In the genomic region with DNA sequence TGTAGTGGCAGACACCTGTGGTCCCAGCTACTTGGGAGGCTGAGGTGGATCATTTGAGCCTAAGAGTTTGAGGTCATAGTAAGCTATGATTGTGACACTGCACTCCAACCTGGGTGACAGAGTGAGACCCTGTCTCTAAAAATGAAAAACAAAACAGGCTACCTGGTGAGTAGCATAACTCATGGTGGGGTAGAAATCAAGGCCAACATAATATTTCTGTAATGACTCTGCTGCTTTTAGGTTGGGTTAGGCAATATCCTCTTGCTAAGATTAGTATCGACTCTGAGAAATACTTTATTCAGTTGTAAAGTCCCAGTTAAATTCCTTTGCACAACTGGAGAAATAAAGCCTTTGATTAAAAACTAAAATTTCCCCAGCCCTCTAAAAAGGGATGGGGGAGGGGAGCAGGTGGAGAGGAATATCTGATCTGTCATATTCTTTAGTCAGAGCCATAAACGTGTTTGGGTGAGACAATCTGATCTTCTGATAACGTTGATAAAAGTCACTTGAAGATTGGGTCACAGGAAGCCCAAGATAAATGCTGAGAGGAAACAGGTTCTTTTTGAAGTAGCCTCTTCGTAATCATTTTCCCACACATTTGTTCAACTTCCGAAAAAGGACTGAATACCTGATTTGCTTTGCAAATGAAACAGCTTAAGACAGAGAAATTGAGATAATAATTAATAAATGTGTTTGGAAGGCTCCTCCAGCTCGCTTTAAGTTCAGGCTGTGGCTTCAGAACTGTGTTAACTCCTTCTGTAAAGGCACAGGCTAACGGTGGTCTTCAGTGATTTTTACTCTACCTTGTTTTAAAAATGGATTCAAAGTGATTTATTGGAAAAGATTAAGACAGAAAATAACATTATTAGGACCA, we compare ENCODE assay signal across 12 cellular contexts. TPM values are rescaled to one million over a fixed set of nuclear protein-coding genes. Genes with fewer than 3 reads are reported as not detected.
DNase-seq lines count a peak whose midpoint lies in the region; ATAC-seq and TF ChIP-seq lines count a peak whose summit lies in the region.
"Had no signal": no experiment of that assay in that cellular context is flagged by ENCODE, and none has a peak within 500 bp of the region (broad histone marks: within the 10 kb centered on the region; RNA-seq: fewer than 3 reads in every experiment).

No MANE protein-coding gene starts in this region.

- H3K27ac ChIP-seq in thyroid gland: no peak overlapping the region
- H3K27ac ChIP-seq: psoas muscle, SK-N-MC had no signal

- intact Hi-C loops in thyroid gland (cut with DNase I): no loop called here

- no peak for DNase-seq in WTC11 (ENCODE audit: low spot score)
- DNase-seq in fibroblast of pulmonary artery (ENCODE audit: low read depth): peak; percentile 54
- no peak for DNase-seq in NCI-H1436 (lab: John Stamatoyannopoulos, UW)
- no peak for DNase-seq in nucleus accumbens (lab: John Stamatoyannopoulos, UW)
- DNase-seq in thyroid gland: no peak
- no peak for DNase-seq in GM13977 (ENCODE audit: low spot score)
- DNase-seq: NCI-H1694 treated with DMSO at 0.1 percent for 48 hours, psoas muscle had no signal

- ATAC-seq in HG03139 (IDR thresholded peaks at IDR 0.05; ENCODE audit: unreplicated experiment): peak; percentile 47
- no peak for ATAC-seq in WTC11
- ATAC-seq: psoas muscle had no signal

- TF ChIP-seq POLR2A in GM18526 (IDR thresholded peaks at IDR 0.05; ENCODE audit: extremely low read depth, insufficient read length) (peak; percentile 27), thyroid gland (IDR thresholded peaks at IDR 0.05) (no peak)

- peaks cover 3% of the 10 kb centered on the region; the same call in 1 of the 2 replicates for H3K9me3 Mint-ChIP-seq in WTC11

- H3K36me3 Mint-ChIP-seq in WTC11: no peaks in the 10 kb centered on the region

- no peaks in the 10 kb centered on the region for H3K27me3 Mint-ChIP-seq in WTC11 (ENCODE audit: low read depth)

- H3K4me1 ChIP-seq in thyroid gland: no peaks in the 10 kb centered on the region
- H3K4me1 ChIP-seq: psoas muscle had no signal

- in situ Hi-C loops in GM13977 (cut with MboI; ENCODE audit: low pct_unique_long_range_greater_than_20kb, low sequenced_read_pairs, unreplicated experiment): no loop called here

- TF ChIP-seq CTCF in WTC11 (IDR thresholded peaks at IDR 0.05) (no peak), fibroblast of pulmonary artery (IDR thresholded peaks at IDR 0.05; ENCODE audit: low read length, missing control alignments) (no peak), thyroid gland (IDR thresholded peaks at IDR 0.05) (no peak), GM13977 (IDR thresholded peaks at IDR 0.05; ENCODE audit: extremely low read depth, insufficient read depth, missing control alignments) (no peak)

- H3K4me3 ChIP-seq in fibroblast of pulmonary artery (replicated peaks; ENCODE audit: low read depth, low read length) (no peak overlapping the region), thyroid gland (replicated peaks in 1 of 3) (no peak overlapping the region)
- H3K4me3 ChIP-seq: psoas muscle, SK-N-MC had no signal

- no peaks in the 10 kb centered on the region for H3K36me3 ChIP-seq in thyroid gland

- H3K9me3 ChIP-seq in thyroid gland: no peaks in the 10 kb centered on the region
- H3K9me3 ChIP-seq: psoas muscle had no signal

- H3K4me1 Mint-ChIP-seq in WTC11: no peaks in the 10 kb centered on the region

- POLR2A ChIA-PET in WTC11 (lab: Charles Lee): interaction anchor here (0.6 kb wide), 1 partner anchor 288 kb away, joined by 5 read pairs; no protein-coding TSS in a partner anchor

- WGBS in thyroid gland, 2 donors: 75 to 81% methylated on average over 7 of the region's 7 CpGs

- H3K27ac Mint-ChIP-seq in WTC11: 0 out of 2 replicates have a peak overlapping the region, but pooled peaks have one; percentile 3

- no peak overlapping the region for H3K4me3 Mint-ChIP-seq in WTC11

- CTCF ChIA-PET in WTC11 (lab: Charles Lee): interaction anchor here (1.6 kb wide), 1 partner anchor 11 kb away, joined by 7 read pairs; no protein-coding TSS in a partner anchor

- no peaks in the 10 kb centered on the region for H3K27me3 ChIP-seq in thyroid gland

TF ChIP-seq in WTC11, 78 proteins besides CTCF, POLR2A, EP300 and RAD21 (continues in another document):
- TF ChIP-seq, protein P1, sequence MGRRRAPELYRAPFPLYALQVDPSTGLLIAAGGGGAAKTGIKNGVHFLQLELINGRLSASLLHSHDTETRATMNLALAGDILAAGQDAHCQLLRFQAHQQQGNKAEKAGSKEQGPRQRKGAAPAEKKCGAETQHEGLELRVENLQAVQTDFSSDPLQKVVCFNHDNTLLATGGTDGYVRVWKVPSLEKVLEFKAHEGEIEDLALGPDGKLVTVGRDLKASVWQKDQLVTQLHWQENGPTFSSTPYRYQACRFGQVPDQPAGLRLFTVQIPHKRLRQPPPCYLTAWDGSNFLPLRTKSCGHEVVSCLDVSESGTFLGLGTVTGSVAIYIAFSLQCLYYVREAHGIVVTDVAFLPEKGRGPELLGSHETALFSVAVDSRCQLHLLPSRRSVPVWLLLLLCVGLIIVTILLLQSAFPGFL (CRISPR knock-in tag; IDR thresholded peaks at IDR 0.05; ENCODE audit: borderline replicate concordance): no peak
- TF ChIP-seq, protein P2, sequence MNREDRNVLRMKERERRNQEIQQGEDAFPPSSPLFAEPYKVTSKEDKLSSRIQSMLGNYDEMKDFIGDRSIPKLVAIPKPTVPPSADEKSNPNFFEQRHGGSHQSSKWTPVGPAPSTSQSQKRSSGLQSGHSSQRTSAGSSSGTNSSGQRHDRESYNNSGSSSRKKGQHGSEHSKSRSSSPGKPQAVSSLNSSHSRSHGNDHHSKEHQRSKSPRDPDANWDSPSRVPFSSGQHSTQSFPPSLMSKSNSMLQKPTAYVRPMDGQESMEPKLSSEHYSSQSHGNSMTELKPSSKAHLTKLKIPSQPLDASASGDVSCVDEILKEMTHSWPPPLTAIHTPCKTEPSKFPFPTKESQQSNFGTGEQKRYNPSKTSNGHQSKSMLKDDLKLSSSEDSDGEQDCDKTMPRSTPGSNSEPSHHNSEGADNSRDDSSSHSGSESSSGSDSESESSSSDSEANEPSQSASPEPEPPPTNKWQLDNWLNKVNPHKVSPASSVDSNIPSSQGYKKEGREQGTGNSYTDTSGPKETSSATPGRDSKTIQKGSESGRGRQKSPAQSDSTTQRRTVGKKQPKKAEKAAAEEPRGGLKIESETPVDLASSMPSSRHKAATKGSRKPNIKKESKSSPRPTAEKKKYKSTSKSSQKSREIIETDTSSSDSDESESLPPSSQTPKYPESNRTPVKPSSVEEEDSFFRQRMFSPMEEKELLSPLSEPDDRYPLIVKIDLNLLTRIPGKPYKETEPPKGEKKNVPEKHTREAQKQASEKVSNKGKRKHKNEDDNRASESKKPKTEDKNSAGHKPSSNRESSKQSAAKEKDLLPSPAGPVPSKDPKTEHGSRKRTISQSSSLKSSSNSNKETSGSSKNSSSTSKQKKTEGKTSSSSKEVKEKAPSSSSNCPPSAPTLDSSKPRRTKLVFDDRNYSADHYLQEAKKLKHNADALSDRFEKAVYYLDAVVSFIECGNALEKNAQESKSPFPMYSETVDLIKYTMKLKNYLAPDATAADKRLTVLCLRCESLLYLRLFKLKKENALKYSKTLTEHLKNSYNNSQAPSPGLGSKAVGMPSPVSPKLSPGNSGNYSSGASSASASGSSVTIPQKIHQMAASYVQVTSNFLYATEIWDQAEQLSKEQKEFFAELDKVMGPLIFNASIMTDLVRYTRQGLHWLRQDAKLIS (CRISPR knock-in tag; IDR thresholded peaks at IDR 0.05; ENCODE audit: borderline replicate concordance): no peak
- TF ChIP-seq USF2 (CRISPR knock-in tag; IDR thresholded peaks at IDR 0.05) (no peak), NR2C2 (CRISPR knock-in tag; IDR thresholded peaks at IDR 0.05) (no peak), HMGA2 (CRISPR knock-in tag; IDR thresholded peaks at IDR 0.05) (no peak), TEAD4 (CRISPR knock-in tag; IDR thresholded peaks at IDR 0.05) (no peak), FOXJ3 (CRISPR knock-in tag; IDR thresholded peaks at IDR 0.05; ENCODE audit: borderline replicate concordance) (no peak), ZNF138 (CRISPR knock-in tag; conservative IDR thresholded peaks at IDR 0.05) (no peak), FOXK1 (CRISPR knock-in tag; IDR thresholded peaks at IDR 0.05) (no peak), ATF1 (CRISPR knock-in tag; IDR thresholded peaks at IDR 0.05) (no peak), PRRX2 (CRISPR knock-in tag; IDR thresholded peaks at IDR 0.05) (no peak), ZBTB21 (CRISPR knock-in tag; IDR thresholded peaks at IDR 0.05; ENCODE audit: borderline replicate concordance) (no peak), CBFB (CRISPR knock-in tag; IDR thresholded peaks at IDR 0.05; ENCODE audit: low read depth) (no peak)
- TF ChIP-seq, protein P3, sequence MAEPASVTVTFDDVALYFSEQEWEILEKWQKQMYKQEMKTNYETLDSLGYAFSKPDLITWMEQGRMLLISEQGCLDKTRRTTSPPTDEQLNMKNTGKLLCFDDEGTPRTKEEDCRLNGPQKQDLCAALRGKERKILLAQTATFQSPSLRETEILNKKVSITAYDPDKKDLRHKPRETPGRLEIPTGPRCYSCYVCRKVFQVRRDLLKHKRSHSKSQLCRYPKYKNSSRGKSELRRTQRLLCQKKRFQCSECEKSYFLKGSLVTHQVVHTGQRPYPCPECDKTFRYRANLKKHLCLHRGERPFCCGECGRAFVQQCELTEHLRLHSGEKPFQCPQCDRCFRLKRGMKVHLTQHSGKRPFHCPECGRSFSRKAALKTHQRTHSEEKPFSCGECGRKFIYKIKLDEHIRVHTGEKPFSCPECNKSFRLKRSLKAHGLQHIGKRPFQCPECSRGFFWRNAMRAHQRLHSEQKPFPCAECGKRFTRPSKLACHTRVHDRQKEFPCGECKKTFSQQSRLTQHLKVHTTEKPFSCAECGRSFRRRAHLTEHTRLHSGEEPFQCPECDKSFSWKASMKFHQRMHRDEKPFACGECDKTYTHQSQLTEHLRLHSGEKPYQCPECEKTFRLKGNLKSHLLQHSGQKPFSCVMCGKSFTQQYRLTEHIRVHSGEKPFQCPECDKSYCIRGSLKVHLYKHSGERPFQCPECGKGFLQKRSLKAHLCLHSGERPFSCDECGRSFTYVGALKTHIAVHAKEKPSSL (CRISPR knock-in tag; conservative IDR thresholded peaks at IDR 0.05): no peak

RNA-seq across cellular contexts. Expression of gene IL4, which starts 15.0 kb away (rescaled TPM):
- not detected in 3 replicates for total RNA-seq in WTC11 (2021)
- not detected for total RNA-seq in thyroid gland
- total RNA-seq: kidney epithelial cell, psoas muscle had no signal

RNA-seq across cellular contexts. Expression of gene IL13, which starts 30.8 kb away (rescaled TPM):
- total RNA-seq in WTC11 (2021) (not detected in 3 replicates), thyroid gland (not detected)
- total RNA-seq: kidney epithelial cell, psoas muscle had no signal

RNA-seq across cellular contexts. Expression of gene KIF3A, which starts 48.6 kb away (rescaled TPM):
- total RNA-seq in WTC11 (2021) (10.1 to 12.5 TPM (median 12.1 TPM) in 3 replicates), thyroid gland (10 to 100 TPM in 2 of 4 donors, 1 to 10 TPM in 2; 8.2 to 12.2 (median 10.5) TPM)

RNA-seq across cellular contexts. Expression of gene CCNI2, which starts 58.5 kb away (rescaled TPM):
- total RNA-seq in WTC11 (2021) (1.1 to 1.7 TPM (median 1.6 TPM) in 3 replicates), thyroid gland (under 1 TPM in 3 of 4 donors, not detected in 1; 0.34 to 0.81 (median 0.67) TPM)
- total RNA-seq: psoas muscle had no signal
